In the genomic region with DNA sequence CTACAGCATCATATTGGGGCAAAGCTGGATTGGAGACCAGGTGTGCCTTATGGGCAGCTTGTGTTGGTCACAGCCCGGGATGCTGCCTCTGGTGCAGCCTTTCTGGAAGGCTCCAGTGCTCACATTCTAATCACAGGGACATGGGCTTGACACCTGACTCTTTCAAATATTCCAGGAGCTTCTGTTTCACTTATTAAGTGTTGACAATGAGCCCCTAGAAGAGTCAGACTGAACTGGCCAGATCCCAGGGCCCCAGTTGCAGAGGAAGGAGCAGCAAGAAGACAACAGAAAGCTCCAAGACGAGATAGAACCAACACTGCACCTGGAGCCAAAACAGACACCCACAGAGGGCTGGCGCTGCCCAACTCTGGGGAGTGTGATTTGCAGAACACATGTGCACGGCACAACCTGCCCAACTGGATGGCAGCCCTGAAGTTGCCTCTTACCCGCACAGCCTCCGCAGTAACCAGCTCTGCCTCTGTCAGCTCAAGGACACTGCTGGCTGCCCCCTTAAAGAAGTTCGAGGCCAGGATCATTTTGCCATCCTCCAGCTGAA, we compare ENCODE assay signal across 17 cellular contexts. TPM values are rescaled to one million over a fixed set of nuclear protein-coding genes. Genes with fewer than 3 reads are reported as not detected.
DNase-seq lines count a peak whose midpoint lies in the region; ATAC-seq lines count a peak whose summit lies in the region.
"Had no signal": no experiment of that assay in that cellular context is flagged by ENCODE, and none has a peak within 500 bp of the region (broad histone marks: within the 10 kb centered on the region; RNA-seq: fewer than 3 reads in every experiment).

No MANE protein-coding gene starts in this region.

- no peaks in the 10 kb centered on the region for H3K9me3 Mint-ChIP-seq in activated CD4-positive, alpha-beta memory T cell treated with anti-CD3 and anti-CD28 coated beads, Interleukin-2, amount 10 ng/mL, durations not matched to agents 7 days and 5 days
- no peaks in the 10 kb centered on the region for H3K9me3 Mint-ChIP-seq in activated CD4-positive, alpha-beta memory T cell treated with anti-CD3 and anti-CD28 coated beads for 36 hours
- H3K9me3 Mint-ChIP-seq: HFFc6 had no signal

- intact Hi-C loops in activated CD4-positive, alpha-beta memory T cell treated with anti-CD3 and anti-CD28 coated beads for 36 hours (cut with micrococcal nuclease): no loop called here
- intact Hi-C loops in sciatic nerve (cut with DNase I): no loop called here

- CTCF ChIA-PET in activated CD4-positive, alpha-beta memory T cell treated with anti-CD3 and anti-CD28 coated beads, Interleukin-2, amount 10 ng/mL, durations not matched to agents 7 days and 5 days (lab: Charles Lee): interaction anchor here (0.9 kb wide), 1 partner anchor 28 kb away, joined by 4 read pairs; no protein-coding TSS in a partner anchor
- CTCF ChIA-PET in activated CD4-positive, alpha-beta memory T cell treated with anti-CD3 and anti-CD28 coated beads for 36 hours (lab: Charles Lee): no interaction called here

- no peaks in the 10 kb centered on the region for H3K4me1 Mint-ChIP-seq in activated CD4-positive, alpha-beta memory T cell treated with anti-CD3 and anti-CD28 coated beads, Interleukin-2, amount 10 ng/mL, durations not matched to agents 7 days and 5 days
- H3K4me1 Mint-ChIP-seq in activated CD4-positive, alpha-beta memory T cell treated with anti-CD3 and anti-CD28 coated beads for 36 hours (ENCODE audit: low read depth): no peaks in the 10 kb centered on the region

- DNase-seq in activated CD4-positive, alpha-beta memory T cell treated with anti-CD3 and anti-CD28 coated beads, Interleukin-2, amount 10 ng/mL, durations not matched to agents 7 days and 5 days: peak; percentile 11
- DNase-seq in activated CD4-positive, alpha-beta memory T cell treated with anti-CD3 and anti-CD28 coated beads for 36 hours: no peak
- DNase-seq in GM03348 (ENCODE audit: low spot score): peak; percentile 2
- peak; percentile 26 for DNase-seq in islet precursor cell
- peak; percentile 36 for DNase-seq in sciatic nerve (ENCODE audit: low spot score)
- no peak for DNase-seq in NCI-H2196 (lab: John Stamatoyannopoulos, UW; ENCODE audit: unreplicated experiment)
- DNase-seq in NCI-H1048 (lab: John Stamatoyannopoulos, UW): no peak
- DNase-seq in KBM-7: no peak
- DNase-seq: 8988T, C1 segment of cervical spinal cord, HFFc6, NCI-H1092, NCI-H2081 treated with DMSO at 0.1 percent for 48 hours, NCI-H510A treated with DMSO at 0.1 percent for 48 hours, NCI-H82, PC-3 had no signal

- in situ Hi-C loops in KBM-7 (cut with MboI; ENCODE audit: low pct_unique_long_range_greater_than_20kb, low sequenced_read_pairs): no loop called here

- ATAC-seq in sciatic nerve: no peak
- ATAC-seq: HepG2, PC-3 had no signal

- H3K36me3 Mint-ChIP-seq in activated CD4-positive, alpha-beta memory T cell treated with anti-CD3 and anti-CD28 coated beads, Interleukin-2, amount 10 ng/mL, durations not matched to agents 7 days and 5 days (ENCODE audit: low read depth): no peaks in the 10 kb centered on the region
- H3K36me3 Mint-ChIP-seq in activated CD4-positive, alpha-beta memory T cell treated with anti-CD3 and anti-CD28 coated beads for 36 hours: no peaks in the 10 kb centered on the region

- POLR2A ChIA-PET in activated CD4-positive, alpha-beta memory T cell treated with anti-CD3 and anti-CD28 coated beads, Interleukin-2, amount 10 ng/mL, durations not matched to agents 7 days and 5 days (lab: Charles Lee): no interaction called here
- POLR2A ChIA-PET in activated CD4-positive, alpha-beta memory T cell treated with anti-CD3 and anti-CD28 coated beads for 36 hours (lab: Charles Lee): interaction anchor here (1.1 kb wide), 1 partner anchor 14 kb away, joined by 3 read pairs; no protein-coding TSS in a partner anchor

- H3K27me3 Mint-ChIP-seq in activated CD4-positive, alpha-beta memory T cell treated with anti-CD3 and anti-CD28 coated beads, Interleukin-2, amount 10 ng/mL, durations not matched to agents 7 days and 5 days: no peaks in the 10 kb centered on the region
- no peaks in the 10 kb centered on the region for H3K27me3 Mint-ChIP-seq in activated CD4-positive, alpha-beta memory T cell treated with anti-CD3 and anti-CD28 coated beads for 36 hours

- H3K27ac Mint-ChIP-seq in activated CD4-positive, alpha-beta memory T cell treated with anti-CD3 and anti-CD28 coated beads, Interleukin-2, amount 10 ng/mL, durations not matched to agents 7 days and 5 days: no peak overlapping the region
- no peak overlapping the region for H3K27ac Mint-ChIP-seq in activated CD4-positive, alpha-beta memory T cell treated with anti-CD3 and anti-CD28 coated beads for 36 hours
- H3K27ac Mint-ChIP-seq: HFFc6 had no signal

- H3K4me3 Mint-ChIP-seq in activated CD4-positive, alpha-beta memory T cell treated with anti-CD3 and anti-CD28 coated beads, Interleukin-2, amount 10 ng/mL, durations not matched to agents 7 days and 5 days: no peak overlapping the region
- no peak overlapping the region for H3K4me3 Mint-ChIP-seq in activated CD4-positive, alpha-beta memory T cell treated with anti-CD3 and anti-CD28 coated beads for 36 hours
- H3K4me3 Mint-ChIP-seq: HFFc6 had no signal

RNA-seq across cellular contexts. Expression of a gene that starts 30.3 kb away (rescaled TPM):
- total RNA-seq in activated CD4-positive, alpha-beta memory T cell treated with anti-CD3 and anti-CD28 coated beads, Interleukin-2, amount 10 ng/mL, durations not matched to agents 7 days and 5 days: not detected
- total RNA-seq in activated CD4-positive, alpha-beta memory T cell treated with anti-CD3 and anti-CD28 coated beads for 36 hours: not detected
- 4.1 TPM for total RNA-seq in sciatic nerve
- total RNA-seq: PC-3 had no signal

Comparison
In these comparisons a context has a peak if more than half of its experiments do, and no peak if none do; other contexts are left out.
1. DNase-seq: peak in activated CD4-positive, alpha-beta memory T cell treated with anti-CD3 and anti-CD28 coated beads, Interleukin-2, amount 10 ng/mL, durations not matched to agents 7 days and 5 days (single experiment), GM03348 (single experiment), islet precursor cell (single experiment) and sciatic nerve (single experiment); none in activated CD4-positive, alpha-beta memory T cell treated with anti-CD3 and anti-CD28 coated beads for 36 hours (single experiment), NCI-H2196 (single experiment), NCI-H1048 (single experiment) and KBM-7 (single experiment).